In the genomic region with DNA sequence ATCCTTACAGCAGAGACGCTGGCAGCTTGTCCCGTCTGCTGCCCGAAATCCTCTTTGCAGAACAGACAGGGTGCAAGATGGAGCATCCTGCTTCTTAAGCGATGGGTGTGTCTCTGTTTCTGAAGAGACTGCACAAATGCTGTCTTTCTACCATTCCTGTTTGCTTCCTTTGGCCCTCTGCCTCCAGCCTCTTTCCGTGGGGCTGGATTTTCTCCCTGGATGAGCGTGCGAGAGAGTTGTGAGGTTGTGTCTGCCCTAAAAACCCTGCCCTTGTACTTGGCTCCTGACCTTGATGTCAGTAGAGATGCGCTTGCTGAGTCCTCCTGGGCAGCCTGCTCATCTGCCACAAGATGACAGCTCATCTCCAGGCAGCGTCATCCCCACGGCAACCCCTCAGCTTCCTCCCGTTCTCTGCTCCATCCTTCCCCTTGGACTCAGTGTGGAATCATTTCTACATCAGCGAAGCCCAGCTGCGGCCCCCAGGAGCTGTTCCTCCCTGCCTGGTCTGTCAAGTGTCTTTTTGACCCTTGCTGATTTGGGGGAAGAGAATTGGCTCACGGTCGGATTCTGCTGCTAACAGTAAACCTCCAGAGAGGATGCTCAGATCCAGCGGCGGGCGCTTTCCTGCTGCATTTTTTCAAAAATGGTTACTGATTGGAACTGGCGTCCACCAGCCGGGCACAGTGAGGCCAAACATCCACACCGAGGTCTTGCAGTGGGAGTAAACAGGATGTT, we compare ENCODE assay signal across 20 cellular contexts.
DNase-seq lines count a peak whose midpoint lies in the region; ATAC-seq and TF ChIP-seq lines count a peak whose summit lies in the region.
"Had no signal": no experiment of that assay in that cellular context is flagged by ENCODE, and none has a peak within 500 bp of the region (broad histone marks: within the 10 kb centered on the region; RNA-seq: fewer than 3 reads in every experiment).

No MANE protein-coding gene starts in this region.

- H3K4me3 ChIP-seq in endodermal cell (ENCODE audit: low read length) (no peak overlapping the region), neuronal stem cell (ENCODE audit: low read length in 2 of 2) (no peak overlapping the region), suprapubic skin (no peak overlapping the region), Karpas-422 (ENCODE audit: low read length) (no peak overlapping the region)

- no peak overlapping the region for H3K18ac ChIP-seq in neuronal stem cell (ENCODE audit: low read length)

- no peak for TF ChIP-seq POLR2A in suprapubic skin (IDR thresholded peaks at IDR 0.05)

- no peak for TF ChIP-seq EP300 in suprapubic skin (IDR thresholded peaks at IDR 0.05)

- H3K9me3 ChIP-seq in endodermal cell (ENCODE audit: control insufficient read depth, low read length) (no peaks in the 10 kb centered on the region), neuronal stem cell (replicated peaks in 1 of 2; ENCODE audit: control insufficient read depth in 2 of 2, insufficient read depth in 1 of 2, low read depth in 1 of 2, low read length in 2 of 2) (no peaks in the 10 kb centered on the region), suprapubic skin (no peaks in the 10 kb centered on the region), Karpas-422 (ENCODE audit: low read length) (no peaks in the 10 kb centered on the region)

- H3K14ac ChIP-seq in neuronal stem cell (ENCODE audit: low read length) = no peak overlapping the region

- no peaks in the 10 kb centered on the region for H3K9me3 Mint-ChIP-seq in endodermal cell

- H2BK120ac ChIP-seq in neuronal stem cell (ENCODE audit: low read depth, low read length) = no peak overlapping the region

- no peak overlapping the region for H3K27ac Mint-ChIP-seq in endodermal cell
- H3K27ac Mint-ChIP-seq: CD14-positive monocyte had no signal

- ATAC-seq in left ventricle myocardium superior = no peak
- ATAC-seq in HG02970 (IDR thresholded peaks at IDR 0.05; ENCODE audit: low FRiP score, unreplicated experiment) = no peak
- ATAC-seq: Panc1 had no signal

- no peaks in the 10 kb centered on the region for H3K4me1 Mint-ChIP-seq in endodermal cell
- H3K4me1 Mint-ChIP-seq: CD14-positive monocyte had no signal

- H3K79me2 ChIP-seq in Karpas-422 (ENCODE audit: low read length) = no peaks in the 10 kb centered on the region

- no peak overlapping the region for H2BK15ac ChIP-seq in neuronal stem cell (ENCODE audit: low read length)

- H3K23ac ChIP-seq in neuronal stem cell (ENCODE audit: low read depth, low read length, poor library complexity) = no peak overlapping the region

- no peak overlapping the region for H2BK5ac ChIP-seq in neuronal stem cell (ENCODE audit: low read length)

- TF ChIP-seq CTCF in endodermal cell (conservative IDR thresholded peaks at IDR 0.05) (no peak), suprapubic skin (IDR thresholded peaks at IDR 0.05) (no peak)

- no peaks in the 10 kb centered on the region for H3K9me2 ChIP-seq in Karpas-422 (replicated peaks; ENCODE audit: insufficient read depth, low read length)

- no peaks in the 10 kb centered on the region for H3K36me3 Mint-ChIP-seq in endodermal cell (ENCODE audit: low read depth)
- H3K36me3 Mint-ChIP-seq: CD14-positive monocyte had no signal

- no peak overlapping the region for H4K8ac ChIP-seq in neuronal stem cell (ENCODE audit: low read depth, low read length)

- H3K79me1 ChIP-seq in neuronal stem cell (ENCODE audit: low read depth, low read length) = no peaks in the 10 kb centered on the region

- H3K27ac ChIP-seq in endodermal cell (ENCODE audit: low read depth, low read length) (peak overlapping the region; percentile 16), neuronal stem cell (replicated peaks; ENCODE audit: low read length) (no peak overlapping the region), suprapubic skin (no peak overlapping the region), Karpas-422 (ENCODE audit: low read length) (no peak overlapping the region)

- 89 to 90% methylated on average over 16 to 21 of the region's 21 CpGs for WGBS in endodermal cell (ENCODE audit: insufficient coverage in 1 of 2, insufficient read length in 1 of 2), 2 experiments
- WGBS in neuronal stem cell (ENCODE audit: extremely low coverage in 2 of 2, insufficient read length in 2 of 2, insufficient replicate concordance in 1 of 2), 2 donors = no CpG with 5 or more reads among the region's 21 CpGs
- WGBS in suprapubic skin = 64% methylated on average over 18 of the region's 21 CpGs

- no peak overlapping the region for H2BK12ac ChIP-seq in neuronal stem cell (ENCODE audit: low read length)

- H4K20me1 ChIP-seq in Karpas-422 (ENCODE audit: insufficient read depth, low read depth, low read length) = no peaks in the 10 kb centered on the region

- no peak overlapping the region for H2AK5ac ChIP-seq in neuronal stem cell (ENCODE audit: low read depth, low read length)

- H3K4ac ChIP-seq in neuronal stem cell (ENCODE audit: low read length) = no peak overlapping the region

- DNase-seq in cardiac septum (ENCODE audit: low spot score) (peak; percentile 69), left ventricle myocardium superior (no peak), endodermal cell (no peak), neuronal stem cell (ENCODE audit: low spot score) (no peak), suprapubic skin (ENCODE audit: low spot score in 2 of 2) (no peak), Karpas-422 (no peak)
- DNase-seq: AML-193, DMS53, GDM1, KBM-7, NCI-H1092 treated with DMSO at 0.1 percent for 48 hours, NCI-H146, NCI-H2029, NCI-H2171, NCI-H345, NCI-H524, NCI-H82 had no signal

- peak overlapping the region; percentile 27 for H2AFZ ChIP-seq in neuronal stem cell (ENCODE audit: low read length)
- H2AFZ ChIP-seq in Karpas-422 (ENCODE audit: low read length) = no peak overlapping the region

- H3K4me2 ChIP-seq in neuronal stem cell (ENCODE audit: insufficient read depth, low read length, poor library complexity, severe bottlenecking) = no peak overlapping the region
- H3K4me2 ChIP-seq in Karpas-422 (ENCODE audit: low read depth, low read length, poor library complexity, severe bottlenecking) = no peak overlapping the region

- no peak overlapping the region for H4K91ac ChIP-seq in neuronal stem cell (ENCODE audit: low read depth, low read length, poor library complexity)

- no peaks in the 10 kb centered on the region for H3K27me3 ChIP-seq in endodermal cell (ENCODE audit: control insufficient read depth, insufficient read depth, low read length, poor library complexity, severe bottlenecking)
- H3K27me3 ChIP-seq in neuronal stem cell (ENCODE audit: control insufficient read depth in 3 of 3, insufficient read depth in 3 of 3, low read depth in 1 of 3, low read length in 3 of 3) = peaks cover 0 to 3% (median 0%) of the 10 kb centered on the region in 3 experiments
- peaks cover 4% of the 10 kb centered on the region for H3K27me3 ChIP-seq in suprapubic skin
- H3K27me3 ChIP-seq in Karpas-422 (ENCODE audit: low read length) = no peaks in the 10 kb centered on the region

- H3K4me1 ChIP-seq in endodermal cell (ENCODE audit: control insufficient read depth, insufficient read depth, low read length) (no peaks in the 10 kb centered on the region), neuronal stem cell (ENCODE audit: control insufficient read depth in 2 of 2, insufficient read depth in 1 of 2, low read depth in 1 of 2, low read length in 2 of 2) (no peaks in the 10 kb centered on the region), suprapubic skin (no peaks in the 10 kb centered on the region), Karpas-422 (ENCODE audit: low read length) (no peaks in the 10 kb centered on the region)

- H3K27me3 Mint-ChIP-seq in endodermal cell (ENCODE audit: insufficient read depth) = no peaks in the 10 kb centered on the region

- intact Hi-C loops in cardiac septum (cut with DNase I) (no loop called here), left ventricle myocardium superior (cut with micrococcal nuclease) (no loop called here)

- H3K9ac ChIP-seq in endodermal cell (ENCODE audit: extremely low read depth, low read length, poor library complexity, severe bottlenecking) = no peak overlapping the region
- H3K9ac ChIP-seq in neuronal stem cell (ENCODE audit: low read depth, low read length, poor library complexity) = no peak overlapping the region
- H3K9ac ChIP-seq in Karpas-422 (ENCODE audit: low read length) = no peak overlapping the region

- H3K36me3 ChIP-seq in endodermal cell (ENCODE audit: control insufficient read depth, insufficient read depth, low read length) (no peaks in the 10 kb centered on the region), neuronal stem cell (replicated peaks in 1 of 2; ENCODE audit: control insufficient read depth in 2 of 2, insufficient read depth in 2 of 2, low read length in 2 of 2) (no peaks in the 10 kb centered on the region), suprapubic skin (no peaks in the 10 kb centered on the region), Karpas-422 (ENCODE audit: insufficient read depth, low read length) (no peaks in the 10 kb centered on the region)

- H3K4me3 Mint-ChIP-seq in endodermal cell = no peak overlapping the region
